Comparison of ENCODE assay signal across 1 cellular context in the genomic region with DNA sequence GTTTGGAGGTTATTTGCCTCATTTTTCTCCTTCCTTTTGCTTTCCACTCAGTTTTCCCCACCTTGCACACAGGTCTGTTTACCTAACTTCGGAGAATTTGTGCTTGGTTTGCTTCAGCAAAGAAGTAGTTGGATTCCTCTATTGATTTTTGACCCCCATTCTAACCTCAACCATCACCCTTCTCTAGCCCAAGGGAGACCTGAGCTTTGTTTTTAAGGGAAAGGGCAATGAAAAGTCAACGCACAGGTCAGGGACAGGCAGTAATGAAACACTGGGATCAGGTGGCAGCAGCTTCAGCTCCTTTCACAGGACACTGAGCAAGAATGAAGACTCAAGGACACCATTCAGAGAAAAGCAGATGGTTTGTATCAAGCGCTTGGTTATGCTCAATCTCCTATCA.
TF ChIP-seq lines count a peak whose summit lies in the region.

No MANE protein-coding gene starts in this region.

TF ChIP-seq in HepG2, 621 proteins besides CTCF, POLR2A, EP300 and RAD21 (continued from another document):
- no peak for TF ChIP-seq TRIM22 (IDR thresholded peaks at IDR 0.05)
- peak; percentile 93 for TF ChIP-seq ARID5B (CRISPR knock-in tag; IDR thresholded peaks at IDR 0.05)
- TF ChIP-seq, protein P1, sequence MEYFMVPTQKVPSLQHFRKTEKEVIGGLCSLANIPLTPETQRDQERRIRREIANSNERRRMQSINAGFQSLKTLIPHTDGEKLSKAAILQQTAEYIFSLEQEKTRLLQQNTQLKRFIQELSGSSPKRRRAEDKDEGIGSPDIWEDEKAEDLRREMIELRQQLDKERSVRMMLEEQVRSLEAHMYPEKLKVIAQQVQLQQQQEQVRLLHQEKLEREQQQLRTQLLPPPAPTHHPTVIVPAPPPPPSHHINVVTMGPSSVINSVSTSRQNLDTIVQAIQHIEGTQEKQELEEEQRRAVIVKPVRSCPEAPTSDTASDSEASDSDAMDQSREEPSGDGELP (IDR thresholded peaks at IDR 0.05; ENCODE audit: borderline replicate concordance, low read depth), result peak; percentile 17; the same call in 1 of the 2 replicates
- TF ChIP-seq ZFX (CRISPR knock-in tag; IDR thresholded peaks at IDR 0.05; ENCODE audit: low read depth), result no peak
- TF ChIP-seq SIX1 (CRISPR knock-in tag; IDR thresholded peaks at IDR 0.05; ENCODE audit: borderline replicate concordance), result peak; percentile 83
- TF ChIP-seq AHDC1 (CRISPR knock-in tag; IDR thresholded peaks at IDR 0.05; ENCODE audit: borderline replicate concordance), result peak; percentile 65; the same call in 1 of the 2 replicates
- TF ChIP-seq ZNF687 (CRISPR knock-in tag; IDR thresholded peaks at IDR 0.05), result no peak
- TF ChIP-seq, protein P2, sequence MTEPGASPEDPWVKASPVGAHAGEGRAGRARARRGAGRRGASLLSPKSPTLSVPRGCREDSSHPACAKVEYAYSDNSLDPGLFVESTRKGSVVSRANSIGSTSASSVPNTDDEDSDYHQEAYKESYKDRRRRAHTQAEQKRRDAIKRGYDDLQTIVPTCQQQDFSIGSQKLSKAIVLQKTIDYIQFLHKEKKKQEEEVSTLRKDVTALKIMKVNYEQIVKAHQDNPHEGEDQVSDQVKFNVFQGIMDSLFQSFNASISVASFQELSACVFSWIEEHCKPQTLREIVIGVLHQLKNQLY (CRISPR knock-in tag; IDR thresholded peaks at IDR 0.05), result no peak
- peak; percentile 69; the same call in 1 of the 2 replicates for TF ChIP-seq ZNF24 (IDR thresholded peaks at IDR 0.05)
- no peak for TF ChIP-seq BRD4 (CRISPR knock-in tag; IDR thresholded peaks at IDR 0.05)
- TF ChIP-seq FOXK1 (CRISPR knock-in tag; IDR thresholded peaks at IDR 0.05; ENCODE audit: borderline replicate concordance, low read depth), result peak; percentile 47; the same call in 1 of the 2 replicates
- TF ChIP-seq ZHX1 (CRISPR knock-in tag; IDR thresholded peaks at IDR 0.05; ENCODE audit: low read depth), result 0 out of 2 replicates have a peak, but pooled peaks have one; percentile 35
- TF ChIP-seq RFX5 (IDR thresholded peaks at IDR 0.05; ENCODE audit: low read depth, low read length), result no peak
- TF ChIP-seq HMGXB3 (CRISPR knock-in tag; IDR thresholded peaks at IDR 0.05; ENCODE audit: borderline replicate concordance), result no peak
- peak; percentile 93 for TF ChIP-seq ZBTB7B (CRISPR knock-in tag; IDR thresholded peaks at IDR 0.05)
TF ChIP-seq in HepG2: peak in this region for 100.
